ENCODE assay signal across 14 cellular contexts in the genomic region with DNA sequence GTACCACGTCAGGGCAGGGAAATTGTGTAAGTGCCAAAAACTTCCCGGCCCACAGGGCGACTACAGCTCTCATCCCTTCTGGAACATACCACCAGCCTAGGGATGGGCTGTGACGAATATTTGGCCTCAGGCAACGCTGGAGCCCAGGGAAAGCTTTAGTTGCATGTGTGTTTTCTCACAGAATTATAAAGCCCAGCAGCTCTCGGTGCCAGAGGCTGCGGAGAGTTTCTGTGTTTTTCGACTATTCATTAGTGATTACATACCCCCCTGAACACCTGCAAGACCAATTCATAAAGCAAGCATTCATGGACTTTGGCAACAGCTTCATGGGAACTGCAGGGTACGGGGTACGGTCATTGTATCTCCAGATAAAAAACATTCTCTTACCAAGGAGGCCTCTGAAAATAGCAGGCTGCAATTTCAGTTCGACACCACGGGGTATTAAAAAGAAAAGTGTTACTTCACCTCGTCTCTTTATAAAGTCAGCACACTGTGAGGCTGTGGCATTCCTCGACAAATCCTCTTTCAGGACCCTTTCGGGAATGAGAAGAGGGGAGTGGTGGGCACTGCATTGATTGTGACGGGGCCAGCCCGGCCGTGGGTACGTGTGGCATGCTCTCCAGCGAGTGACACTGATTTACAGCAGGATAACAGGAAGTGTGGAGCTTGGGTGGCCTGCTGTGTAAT.
DNase-seq lines count a peak whose midpoint lies in the region; FAIRE-seq and TF ChIP-seq lines count a peak whose summit lies in the region.
"Had no signal": no experiment of that assay in that cellular context is flagged by ENCODE, and none has a peak within 500 bp of the region (broad histone marks: within the 10 kb centered on the region; RNA-seq: fewer than 3 reads in every experiment).

No MANE protein-coding gene starts in this region.

- 80% methylated on average over 18 of the region's 20 CpGs for WGBS in mesenchymal stem cell
- 73 to 75% methylated on average over 20 of the region's 20 CpGs for WGBS in GM23248 (ENCODE audit: low coverage in 1 of 2, low lambda C conversion rate in 2 of 2, missing lambda C conversion rate in 2 of 2), 2 experiments

- H3K9me3 ChIP-seq in mesenchymal stem cell (ENCODE audit: control insufficient read depth, low read length): no peaks in the 10 kb centered on the region
- no peaks in the 10 kb centered on the region for H3K9me3 ChIP-seq in skeletal muscle tissue (ENCODE audit: control insufficient read depth in 3 of 3, low read length in 3 of 3)
- H3K9me3 ChIP-seq in kidney (ENCODE audit: control insufficient read depth in 1 of 2, low read length in 2 of 2): no peaks in the 10 kb centered on the region
- no peaks in the 10 kb centered on the region for H3K9me3 ChIP-seq in GM23248 (ENCODE audit: low read depth)
- H3K9me3 ChIP-seq: vagina had no signal

- peak overlapping the region in 1 of 2 experiments; percentile 48 for H3K14ac ChIP-seq in mesenchymal stem cell (ENCODE audit: low read length in 2 of 2)

- H3K4me1 ChIP-seq in mesenchymal stem cell (ENCODE audit: control insufficient read depth, insufficient read depth, low read depth, low read length) (no peaks in the 10 kb centered on the region), skeletal muscle tissue (ENCODE audit: control insufficient read depth in 3 of 3, insufficient read depth in 3 of 3, low read length in 3 of 3) (peaks cover 3 to 10% (median 6%) of the 10 kb centered on the region in 3 donors), kidney (ENCODE audit: control insufficient read depth in 1 of 2, insufficient read depth in 1 of 2, low read depth in 1 of 2, low read length in 2 of 2) (no peaks in the 10 kb centered on the region), GM23248 (ENCODE audit: insufficient read depth) (no peaks in the 10 kb centered on the region)
- H3K4me1 ChIP-seq: vagina had no signal

- H3K79me1 ChIP-seq in mesenchymal stem cell (replicated peaks; ENCODE audit: low read length, poor library complexity, severe bottlenecking): no peaks in the 10 kb centered on the region

- DNase-seq in NCI-H69 (lab: John Stamatoyannopoulos, UW) (peak; percentile 90), coronary artery (ENCODE audit: low spot score) (no peak), mesenchymal stem cell (no peak), amniotic stem cell (lab: John Stamatoyannopoulos, UW) (no peak), kidney (no peak), GM23248 (no peak)
- no peak for DNase-seq in activated CD4-positive, alpha-beta T cell treated with anti-CD3 and anti-CD28 coated beads, Interleukin-2, amount 50 U/mL, for 1 hour
- DNase-seq: activated naive CD8-positive, alpha-beta T cell treated with anti-CD3 and anti-CD28 coated beads, Interleukin-2, amount 10 ng/mL, durations not matched to agents 7 days and 5 days; COR-L47; HFFc6; NCI-H526 had no signal

- TF ChIP-seq CTCF in coronary artery (IDR thresholded peaks at IDR 0.05) (no peak), kidney (IDR thresholded peaks at IDR 0.05; ENCODE audit: borderline replicate concordance, extremely low read depth, insufficient read depth) (no peak)

- no peak overlapping the region for H2AK5ac ChIP-seq in mesenchymal stem cell (ENCODE audit: low read length, severe bottlenecking)

- H3K23ac ChIP-seq in mesenchymal stem cell (ENCODE audit: low read length in 2 of 2): peak overlapping the region in 1 of 2 experiments; percentile 83

- no peak overlapping the region for H4K91ac ChIP-seq in mesenchymal stem cell (ENCODE audit: low read length)

- H3K9ac ChIP-seq in mesenchymal stem cell (ENCODE audit: low read length): no peak overlapping the region
- peak overlapping the region in 2 of 3 donors; percentile 28 to 63 for H3K9ac ChIP-seq in skeletal muscle tissue (ENCODE audit: low read depth in 1 of 3, low read length in 3 of 3)
- no peak overlapping the region for H3K9ac ChIP-seq in kidney (ENCODE audit: low read length in 2 of 2)
- no peak overlapping the region for H3K9ac ChIP-seq in GM23248

- H4K20me1 ChIP-seq in GM23248 (ENCODE audit: insufficient read depth): no peaks in the 10 kb centered on the region

- H3K27me3 ChIP-seq in mesenchymal stem cell (ENCODE audit: control insufficient read depth in 1 of 2, insufficient read depth in 1 of 2, low read length in 2 of 2) (peaks cover 0 to 4% of the 10 kb centered on the region in 2 experiments), skeletal muscle tissue (ENCODE audit: control insufficient read depth in 3 of 3, insufficient read depth in 3 of 3, low read length in 3 of 3) (no peaks in the 10 kb centered on the region), GM23248 (replicated peaks; ENCODE audit: insufficient read depth) (no peaks in the 10 kb centered on the region)
- H3K27me3 ChIP-seq: vagina had no signal

- H2BK15ac ChIP-seq in mesenchymal stem cell (ENCODE audit: low read depth, poor library complexity, severe bottlenecking): no peak overlapping the region

- H3K18ac ChIP-seq in mesenchymal stem cell (ENCODE audit: low read depth in 1 of 2, low read length in 2 of 2): no peak overlapping the region

- peak overlapping the region; percentile 16 for H3K4me3 ChIP-seq in coronary artery
- H3K4me3 ChIP-seq in mesenchymal stem cell (ENCODE audit: insufficient read depth in 1 of 2, low read depth in 1 of 2, low read length in 2 of 2): no peak overlapping the region
- H3K4me3 ChIP-seq in skeletal muscle tissue (ENCODE audit: low read length in 3 of 3): peak overlapping the region; percentile 29 to 58 (median 41)
- no peak overlapping the region for H3K4me3 ChIP-seq in kidney (ENCODE audit: low read length in 2 of 2)
- H3K4me3 ChIP-seq in GM23248: no peak overlapping the region
- H3K4me3 ChIP-seq: vagina had no signal

- H2AFZ ChIP-seq in mesenchymal stem cell (ENCODE audit: low read depth, low read length) (peak overlapping the region; percentile 29), GM23248 (no peak overlapping the region)

- H3K4me2 ChIP-seq in mesenchymal stem cell (ENCODE audit: low read length, poor library complexity, severe bottlenecking) (no peak overlapping the region), GM23248 (ENCODE audit: unreplicated experiment) (no peak overlapping the region)

- no peaks in the 10 kb centered on the region for H3F3A ChIP-seq in GM23248 (ENCODE audit: insufficient read depth)

- no peak for FAIRE-seq in kidney (lab: Jason Lieb, UNC)
- FAIRE-seq: keratinocyte had no signal

- no peaks in the 10 kb centered on the region for H3K79me2 ChIP-seq in GM23248 (ENCODE audit: insufficient read depth)

- in situ Hi-C loops in GM23248 (cut with MboI): no loop called here

- H3K4ac ChIP-seq in mesenchymal stem cell (ENCODE audit: low read depth in 1 of 2, low read length in 2 of 2): no peak overlapping the region

- H3K36me3 ChIP-seq in mesenchymal stem cell (ENCODE audit: control insufficient read depth in 1 of 2, insufficient read depth in 2 of 2, low read depth in 1 of 2, low read length in 2 of 2) (no peaks in the 10 kb centered on the region), skeletal muscle tissue (ENCODE audit: control insufficient read depth in 3 of 3, insufficient read depth in 3 of 3, low read length in 3 of 3) (no peaks in the 10 kb centered on the region), kidney (ENCODE audit: control insufficient read depth in 1 of 2, insufficient read depth in 2 of 2, low read length in 2 of 2) (no peaks in the 10 kb centered on the region), GM23248 (ENCODE audit: low read depth) (no peaks in the 10 kb centered on the region)
- H3K36me3 ChIP-seq: vagina had no signal

- no peak overlapping the region for H2BK5ac ChIP-seq in mesenchymal stem cell (ENCODE audit: low read depth, low read length, poor library complexity, severe bottlenecking)

- no peak overlapping the region for H3K27ac ChIP-seq in coronary artery
- no peak overlapping the region for H3K27ac ChIP-seq in mesenchymal stem cell (ENCODE audit: low read length, poor library complexity, severe bottlenecking)
- no peak overlapping the region for H3K27ac ChIP-seq in skeletal muscle tissue (ENCODE audit: low read depth, low read length)
- no peak overlapping the region for H3K27ac ChIP-seq in kidney (ENCODE audit: low read depth in 2 of 2, low read length in 2 of 2)
- no peak overlapping the region for H3K27ac ChIP-seq in GM23248
- H3K27ac ChIP-seq: vagina had no signal

- H3K9me2 ChIP-seq in GM23248 (ENCODE audit: insufficient read depth): no peaks in the 10 kb centered on the region

- intact Hi-C loops in kidney (cut with DNase I): no loop called here

- no peak overlapping the region for H2BK120ac ChIP-seq in mesenchymal stem cell (ENCODE audit: low read depth, low read length)

- no peak overlapping the region for H4K8ac ChIP-seq in mesenchymal stem cell (ENCODE audit: low read length)

- no peak overlapping the region for H2BK12ac ChIP-seq in mesenchymal stem cell (ENCODE audit: low read length in 2 of 2)

Comparison
In these comparisons a context has a peak if more than half of its experiments do, and no peak if none do; other contexts are left out.
1. H3K4me3 ChIP-seq: peak in coronary artery (single experiment) and skeletal muscle tissue (3 of 3); none in mesenchymal stem cell (0 of 2), kidney (0 of 2) and GM23248 (single experiment).
2. H3K9ac ChIP-seq: peak in skeletal muscle tissue (2 of 3); none in mesenchymal stem cell (single experiment), kidney (0 of 2) and GM23248 (single experiment).